Comparison of ENCODE assay signal across 19 cellular contexts in genomic region chr12:113249546-113249945, GRCh38.
"Had no signal": no experiment of that assay in that cellular context is flagged by ENCODE, and none has a peak within 500 bp of the region (broad histone marks: within the 10 kb centered on the region; RNA-seq: fewer than 3 reads in every experiment).

No MANE protein-coding gene starts in this region.

- H2AFZ ChIP-seq: neural progenitor cell had no signal

- H3K36me3 ChIP-seq: neural progenitor cell, uterus, WERI-Rb-1 had no signal

- ATAC-seq: activated CD8-positive, alpha-beta memory T cell treated with anti-CD3 and anti-CD28 coated beads, Interleukin-2, amount 10 ng/mL, durations not matched to agents 7 days and 5 days; activated CD8-positive, alpha-beta T cell treated with anti-CD3 and anti-CD28 coated beads for 36 hours; activated naive CD8-positive, alpha-beta T cell treated with anti-CD3 and anti-CD28 coated beads, Interleukin-2, amount 50 U/mL, for 24 hours; body of pancreas; foreskin keratinocyte; left lobe of liver; naive thymus-derived CD4-positive, alpha-beta T cell had no signal

- H3K9ac ChIP-seq: neural progenitor cell had no signal

- H3K4me3 ChIP-seq: body of pancreas, neural progenitor cell, uterus had no signal

- H3K27ac ChIP-seq: foreskin keratinocyte, neural progenitor cell, uterus, WERI-Rb-1 had no signal

- H3K9me3 ChIP-seq: body of pancreas, uterus had no signal

- H3K27me3 ChIP-seq: body of pancreas, foreskin keratinocyte, neural progenitor cell, uterus had no signal

- H3K4me2 ChIP-seq: neural progenitor cell had no signal

- DNase-seq: activated CD4-positive, alpha-beta T cell treated with anti-CD3 and anti-CD28 coated beads, Interleukin-2, amount 10 ng/mL, durations not matched to agents 7 days and 5 days; activated CD4-positive, CD25-positive, alpha-beta regulatory T cell treated with anti-CD3 and anti-CD28 coated beads, Interleukin-2, amount 50 U/mL, for 72 hours; activated CD8-positive, alpha-beta memory T cell treated with anti-CD3 and anti-CD28 coated beads, Interleukin-2, amount 10 ng/mL, durations not matched to agents 7 days and 5 days; activated CD8-positive, alpha-beta T cell treated with anti-CD3 and anti-CD28 coated beads for 36 hours; activated effector memory CD4-positive, alpha-beta T cell treated with anti-CD3 and anti-CD28 coated beads, Interleukin-2, amount 50 U/mL, for 16 hours; activated naive CD4-positive, alpha-beta T cell treated with anti-CD3 and anti-CD28 coated beads, Interleukin-2, amount 50 U/mL, for 16 hours; activated naive CD8-positive, alpha-beta T cell treated with anti-CD3 and anti-CD28 coated beads, Interleukin-2, amount 50 U/mL, for 24 hours; activated T-cell treated with anti-CD3 and anti-CD28 coated beads for 4 hours; dermis blood vessel endothelial cell; effector memory CD4-positive, alpha-beta T cell; foreskin keratinocyte; naive thymus-derived CD4-positive, alpha-beta T cell; stimulated activated CD4-positive, alpha-beta T cell treated with anti-CD3 and anti-CD28 coated beads, Interleukin-4, amount 100 ng/mL, for 24 hours; stimulated activated naive CD4-positive, alpha-beta T cell treated with Interleukin-2 at 50 U/mL for 16 hours; uterus; WERI-Rb-1 had no signal
